ENCODE assay signal across 1 cellular context in genomic region chr3:188257384-188257961, GRCh38.
TF ChIP-seq lines count a peak whose summit lies in the region.

No MANE protein-coding gene starts in this region.

TF ChIP-seq in HepG2, 621 proteins besides CTCF, POLR2A, EP300 and RAD21 (continued from another document):
- TF ChIP-seq AHDC1 (CRISPR knock-in tag; IDR thresholded peaks at IDR 0.05; ENCODE audit: borderline replicate concordance) (0 out of 2 replicates have a peak, but pooled peaks have one; percentile 28), ZSCAN22 (CRISPR knock-in tag; IDR thresholded peaks at IDR 0.05) (no peak)
TF ChIP-seq in HepG2: peak in this region for 3.
